ENCODE assay signal across 20 cellular contexts in genomic region chr1:201773764-201774163, GRCh38. TPM values are rescaled to one million over a fixed set of nuclear protein-coding genes. Genes with fewer than 3 reads are reported as not detected.
DNase-seq lines count a peak whose midpoint lies in the region; ATAC-seq, FAIRE-seq and TF ChIP-seq lines count a peak whose summit lies in the region.
"Had no signal": no experiment of that assay in that cellular context is flagged by ENCODE, and none has a peak within 500 bp of the region (broad histone marks: within the 10 kb centered on the region; RNA-seq: fewer than 3 reads in every experiment).

No MANE protein-coding gene starts in this region.

- no peak for FAIRE-seq in GM12891 (lab: Jason Lieb, UNC)
- FAIRE-seq: A204.1 had no signal

- no peak overlapping the region for H3K14ac ChIP-seq in mesenchymal stem cell (ENCODE audit: low read length in 2 of 2)

- no peak for DNase-seq in cardiac muscle cell (ENCODE audit: low read depth in 1 of 2, low spot score in 1 of 2)
- DNase-seq in right atrium auricular region (ENCODE audit: low spot score), result no peak
- no peak for DNase-seq in caudate nucleus (lab: John Stamatoyannopoulos, UW)
- DNase-seq in mesenchymal stem cell, result no peak
- DNase-seq in thoracic aorta (ENCODE audit: low spot score), result no peak
- no peak for DNase-seq in GM12891 (ENCODE audit: insufficient read length, low spot score)
- DNase-seq in progenitor cell of endocrine pancreas (ENCODE audit: low spot score, unreplicated experiment), result no peak
- DNase-seq in natural killer cell, result no peak
- DNase-seq: activated CD4-positive, alpha-beta T cell treated with anti-CD3 and anti-CD28 coated beads for 4 hours; activated CD8-positive, alpha-beta memory T cell treated with anti-CD3 and anti-CD28 coated beads, Interleukin-2, amount 10 ng/mL, durations not matched to agents 7 days and 5 days; hippocampal formation; KBM-7; NCI-H1092; NCI-H2029 treated with DMSO at 0.1 percent for 48 hours; right lobe of liver; stimulated activated naive CD4-positive, alpha-beta T cell treated with Interleukin-2 at 50 U/mL for 16 hours; upper lobe of right lung had no signal

- H3K4me3 Mint-ChIP-seq in progenitor cell of endocrine pancreas (ENCODE audit: low read depth) (no peak overlapping the region), natural killer cell (no peak overlapping the region)
- H3K4me3 Mint-ChIP-seq: activated CD8-positive, alpha-beta memory T cell treated with anti-CD3 and anti-CD28 coated beads, Interleukin-2, amount 10 ng/mL, durations not matched to agents 7 days and 5 days; central memory CD8-positive, alpha-beta T cell had no signal

- H3K4me3 ChIP-seq in cardiac muscle cell (no peak overlapping the region), right atrium auricular region (no peak overlapping the region), mesenchymal stem cell (ENCODE audit: insufficient read depth in 1 of 2, low read depth in 1 of 2, low read length in 2 of 2) (no peak overlapping the region), thoracic aorta (no peak overlapping the region)
- H3K4me3 ChIP-seq: right lobe of liver, upper lobe of right lung had no signal

- ATAC-seq in thoracic aorta (ENCODE audit: insufficient number of reproducible peaks, low FRiP score, low read depth) (no peak), natural killer cell (no peak)
- ATAC-seq: activated CD8-positive, alpha-beta memory T cell treated with anti-CD3 and anti-CD28 coated beads, Interleukin-2, amount 10 ng/mL, durations not matched to agents 7 days and 5 days; right lobe of liver; upper lobe of right lung had no signal

- H3K36me3 ChIP-seq in cardiac muscle cell, result no peaks in the 10 kb centered on the region
- no peaks in the 10 kb centered on the region for H3K36me3 ChIP-seq in right atrium auricular region
- H3K36me3 ChIP-seq in mesenchymal stem cell (ENCODE audit: control insufficient read depth in 1 of 2, insufficient read depth in 2 of 2, low read depth in 1 of 2, low read length in 2 of 2), result peaks cover 0 to 14% of the 10 kb centered on the region in 2 experiments
- no peaks in the 10 kb centered on the region for H3K36me3 ChIP-seq in thoracic aorta
- H3K36me3 ChIP-seq: neutrophil, right lobe of liver, upper lobe of right lung had no signal

- H3K4me2 ChIP-seq in mesenchymal stem cell (ENCODE audit: low read length, poor library complexity, severe bottlenecking), result no peak overlapping the region

- H3K27me3 ChIP-seq in cardiac muscle cell, result no peaks in the 10 kb centered on the region
- H3K27me3 ChIP-seq in right atrium auricular region, result no peaks in the 10 kb centered on the region
- H3K27me3 ChIP-seq in mesenchymal stem cell (ENCODE audit: control insufficient read depth in 1 of 2, insufficient read depth in 1 of 2, low read length in 2 of 2), result no peaks in the 10 kb centered on the region
- H3K27me3 ChIP-seq in thoracic aorta (replicated peaks; ENCODE audit: insufficient read depth), result no peaks in the 10 kb centered on the region
- H3K27me3 ChIP-seq: neutrophil, right lobe of liver, upper lobe of right lung had no signal

- peaks cover 15% of the 10 kb centered on the region for H3K9me3 Mint-ChIP-seq in progenitor cell of endocrine pancreas (ENCODE audit: low read depth)
- no peaks in the 10 kb centered on the region for H3K9me3 Mint-ChIP-seq in natural killer cell
- H3K9me3 Mint-ChIP-seq: central memory CD8-positive, alpha-beta T cell had no signal

- H3K9ac ChIP-seq in mesenchymal stem cell (ENCODE audit: low read length), result no peak overlapping the region

- H3K36me3 Mint-ChIP-seq in progenitor cell of endocrine pancreas (ENCODE audit: insufficient read depth) (peaks cover 26% of the 10 kb centered on the region), natural killer cell (no peaks in the 10 kb centered on the region)
- H3K36me3 Mint-ChIP-seq: activated CD8-positive, alpha-beta memory T cell treated with anti-CD3 and anti-CD28 coated beads, Interleukin-2, amount 10 ng/mL, durations not matched to agents 7 days and 5 days had no signal

- H3K4ac ChIP-seq in mesenchymal stem cell (ENCODE audit: low read depth in 1 of 2, low read length in 2 of 2), result no peak overlapping the region

- no peaks in the 10 kb centered on the region for H3K9me3 ChIP-seq in cardiac muscle cell (ENCODE audit: low read depth)
- peaks cover 5 to 25% of the 10 kb centered on the region in 2 donors for H3K9me3 ChIP-seq in right atrium auricular region
- H3K9me3 ChIP-seq in mesenchymal stem cell (ENCODE audit: control insufficient read depth, low read length), result peaks cover 11% of the 10 kb centered on the region
- peaks cover 9% of the 10 kb centered on the region for H3K9me3 ChIP-seq in thoracic aorta
- H3K9me3 ChIP-seq: neutrophil, right lobe of liver had no signal

- intact Hi-C loops in natural killer cell (cut with micrococcal nuclease), result no loop called here

- H3K23ac ChIP-seq in mesenchymal stem cell (ENCODE audit: low read length in 2 of 2), result no peak overlapping the region

- 34% methylated on average over 3 of the region's 4 CpGs for WGBS in mesenchymal stem cell

- no peak overlapping the region for H2BK120ac ChIP-seq in mesenchymal stem cell (ENCODE audit: low read depth, low read length)

- H3K27ac Mint-ChIP-seq in progenitor cell of endocrine pancreas, result no peak overlapping the region
- H3K27ac Mint-ChIP-seq in natural killer cell, result no peak overlapping the region
- H3K27ac Mint-ChIP-seq: activated CD8-positive, alpha-beta memory T cell treated with anti-CD3 and anti-CD28 coated beads, Interleukin-2, amount 10 ng/mL, durations not matched to agents 7 days and 5 days had no signal

- H3K18ac ChIP-seq in mesenchymal stem cell (ENCODE audit: low read depth in 1 of 2, low read length in 2 of 2), result no peak overlapping the region

- H3K27me3 Mint-ChIP-seq in progenitor cell of endocrine pancreas, result no peaks in the 10 kb centered on the region
- peaks cover 9 to 24% of the 10 kb centered on the region in 2 donors for H3K27me3 Mint-ChIP-seq in natural killer cell (ENCODE audit: low read depth in 2 of 2)

- peaks cover 47% of the 10 kb centered on the region for H3K4me1 ChIP-seq in cardiac muscle cell (ENCODE audit: low read depth)
- peaks cover 0 to 37% of the 10 kb centered on the region in 2 donors for H3K4me1 ChIP-seq in right atrium auricular region
- H3K4me1 ChIP-seq in mesenchymal stem cell (ENCODE audit: control insufficient read depth, insufficient read depth, low read depth, low read length), result peaks cover 4% of the 10 kb centered on the region
- peaks cover 54 to 84% of the 10 kb centered on the region in 2 donors for H3K4me1 ChIP-seq in thoracic aorta (ENCODE audit: control insufficient read depth in 1 of 2, low read depth in 2 of 2)
- H3K4me1 ChIP-seq: right lobe of liver had no signal

- H2BK15ac ChIP-seq in mesenchymal stem cell (ENCODE audit: low read depth, poor library complexity, severe bottlenecking), result no peak overlapping the region

- TF ChIP-seq POLR2A in GM12891 (IDR thresholded peaks at IDR 0.05; ENCODE audit: low read depth, low read length), result no peak

- no peak overlapping the region for H2BK12ac ChIP-seq in mesenchymal stem cell (ENCODE audit: low read length in 2 of 2)

- H4K91ac ChIP-seq in mesenchymal stem cell (ENCODE audit: low read length), result no peak overlapping the region

- TF ChIP-seq CTCF in cardiac muscle cell (IDR thresholded peaks at IDR 0.05; ENCODE audit: low read depth, low read length) (no peak), right atrium auricular region (IDR thresholded peaks at IDR 0.05) (no peak), thoracic aorta (IDR thresholded peaks at IDR 0.05) (no peak), progenitor cell of endocrine pancreas (IDR thresholded peaks at IDR 0.05; ENCODE audit: unreplicated experiment) (no peak), natural killer cell (IDR thresholded peaks at IDR 0.05) (no peak)

- H3K4me1 Mint-ChIP-seq in progenitor cell of endocrine pancreas (ENCODE audit: low read depth), result peaks cover 13% of the 10 kb centered on the region
- no peaks in the 10 kb centered on the region for H3K4me1 Mint-ChIP-seq in natural killer cell
- H3K4me1 Mint-ChIP-seq: activated CD8-positive, alpha-beta memory T cell treated with anti-CD3 and anti-CD28 coated beads, Interleukin-2, amount 10 ng/mL, durations not matched to agents 7 days and 5 days; central memory CD8-positive, alpha-beta T cell had no signal

- H4K8ac ChIP-seq in mesenchymal stem cell (ENCODE audit: low read length), result no peak overlapping the region

- peak overlapping the region; percentile 66 for H3K27ac ChIP-seq in cardiac muscle cell
- H3K27ac ChIP-seq in right atrium auricular region, result peak overlapping the region in 1 of 2 donors; percentile 33
- H3K27ac ChIP-seq in caudate nucleus (ENCODE audit: low read depth, low read length), result peak overlapping the region; percentile 80
- H3K27ac ChIP-seq in mesenchymal stem cell (ENCODE audit: low read length, poor library complexity, severe bottlenecking), result peak overlapping the region; percentile 48
- peak overlapping the region; percentile 86 to 88 for H3K27ac ChIP-seq in thoracic aorta
- H3K27ac ChIP-seq: neutrophil, right lobe of liver, upper lobe of right lung had no signal

- peaks cover 37% of the 10 kb centered on the region for H3K79me1 ChIP-seq in mesenchymal stem cell (replicated peaks; ENCODE audit: low read length, poor library complexity, severe bottlenecking)

- no peak overlapping the region for H2BK5ac ChIP-seq in mesenchymal stem cell (ENCODE audit: low read depth, low read length, poor library complexity, severe bottlenecking)

- H2AK5ac ChIP-seq in mesenchymal stem cell (ENCODE audit: low read length, severe bottlenecking), result no peak overlapping the region

- no peak overlapping the region for H2AFZ ChIP-seq in mesenchymal stem cell (ENCODE audit: low read depth, low read length)

TF ChIP-seq in GM12891, 5 proteins besides CTCF, POLR2A, EP300 and RAD21:
- TF ChIP-seq SPI1 (IDR thresholded peaks at IDR 0.05; ENCODE audit: low read depth, low read length) (no peak), POLR2AphosphoS5 (IDR thresholded peaks at IDR 0.05; ENCODE audit: low read depth, low read length) (no peak), PAX5 (IDR thresholded peaks at IDR 0.05; ENCODE audit: insufficient read depth, low read length, severe bottlenecking) (no peak), TAF1 (IDR thresholded peaks at IDR 0.05; ENCODE audit: low read depth, low read length) (no peak), POU2F2 (IDR thresholded peaks at IDR 0.05; ENCODE audit: low read depth, low read length) (no peak)
TF ChIP-seq in GM12891: peak in this region for 0.

RNA-seq across cellular contexts. Expression of gene IPO9, which starts 55.2 kb away (rescaled TPM):
- total RNA-seq in cardiac muscle cell (34.7 and 36.9 TPM in 2 replicates), right atrium auricular region (10 to 100 TPM; 10.7 to 15.6 TPM), thoracic aorta (10 to 100 TPM; 21.4 to 32.6 TPM), progenitor cell of endocrine pancreas (94.9 and 99.8 TPM in 2 replicates), natural killer cell (10 to 100 TPM; 27.0 to 35.5 (median 34.6) TPM)
- 61.7 and 82.1 TPM in 2 replicates for polyA plus RNA-seq in cardiac muscle cell
- 30.8 TPM for polyA plus RNA-seq in mesenchymal stem cell (2013, experiment 1 of 2)
- 34.0 TPM for polyA plus RNA-seq in mesenchymal stem cell (2013, experiment 2 of 2)
- polyA plus RNA-seq in GM12891 (2012; ENCODE audit: low read depth, missing spikeins), result 15.9 TPM
